Comparison of ENCODE assay signal across 8 cellular contexts in genomic region chr16:85750021-85750826, GRCh38. TPM values are rescaled to one million over a fixed set of nuclear protein-coding genes. Genes with fewer than 3 reads are reported as not detected.
DNase-seq lines count a peak whose midpoint lies in the region; ATAC-seq, FAIRE-seq and TF ChIP-seq lines count a peak whose summit lies in the region.

No MANE protein-coding gene starts in this region.

- H3K4me1 ChIP-seq in muscle layer of colon (ENCODE audit: insufficient read depth, low read length), result peaks cover 15% of the 10 kb centered on the region

- H3K9ac ChIP-seq in muscle layer of colon (ENCODE audit: low read length), result no peak overlapping the region

- DNase-seq in AG04449 (ENCODE audit: low read depth, low spot score) (no peak), RCC 7860 (ENCODE audit: low spot score) (peak; percentile 6), posterior vena cava (ENCODE audit: low spot score) (no peak), mesenteric fat pad (ENCODE audit: low spot score) (no peak)
- DNase-seq in effector CD8-positive, alpha-beta T cell (lab: John Stamatoyannopoulos, UW), result peak; percentile 23

- no peaks in the 10 kb centered on the region for H3K27me3 ChIP-seq in muscle layer of colon (ENCODE audit: control insufficient read depth in 1 of 2, insufficient read depth in 2 of 2, low read length in 2 of 2)

- no peaks in the 10 kb centered on the region for H3K9me3 ChIP-seq in muscle layer of colon (ENCODE audit: low read length)

- intact Hi-C loops in posterior vena cava (cut with DNase I), result no loop called here

- CTCF ChIA-PET in AG04449 (lab: Yijun Ruan, JAX), result interaction anchor here (0.6 to 1.5 kb wide), 4 partner anchors 11 to 97 kb away, joined by 3 to 5 read pairs (median 3); no protein-coding TSS in a partner anchor

- POLR2A ChIA-PET in AG04449 (lab: Yijun Ruan, JAX), result interaction anchor here (0.8 kb wide), 1 partner anchor 52 kb away, joined by 3 read pairs; no protein-coding TSS in a partner anchor

- no peak overlapping the region for H3K27ac ChIP-seq in muscle layer of colon (ENCODE audit: low read depth, low read length)

- ATAC-seq in HG02588 (IDR thresholded peaks at IDR 0.05; ENCODE audit: unreplicated experiment), result no peak

- peak overlapping the region; percentile 61 for H3K4me3 ChIP-seq in AG04449 (ENCODE audit: low read depth, low read length)
- H3K4me3 ChIP-seq in GM12875 (ENCODE audit: low read depth, low read length), result peak overlapping the region; percentile 72
- H3K4me3 ChIP-seq in muscle layer of colon (ENCODE audit: low read depth in 1 of 2, low read length in 2 of 2), result peak overlapping the region; percentile 51 to 81

- TF ChIP-seq CTCF in AG04449 (IDR thresholded peaks at IDR 0.05; ENCODE audit: insufficient read depth, low read length, missing control alignments), result peak; percentile 3
- peak; percentile 15; the same call in 1 of the 2 replicates for TF ChIP-seq CTCF in GM12875 (IDR thresholded peaks at IDR 0.05; ENCODE audit: borderline replicate concordance, insufficient read depth, low read depth, low read length)

- no peaks in the 10 kb centered on the region for H3K36me3 ChIP-seq in muscle layer of colon (ENCODE audit: insufficient read depth, low read length)

- no peak for FAIRE-seq in RCC 7860 (lab: Jason Lieb, UNC)

RNA-seq across cellular contexts. Expression of gene C16orf74, which starts 0.7 kb away (rescaled TPM):
- 1 to 10 TPM in 1 of 2 donors, under 1 TPM in 1; 0.83 to 1.0 TPM for total RNA-seq in posterior vena cava
- 3.1 TPM for total RNA-seq in mesenteric fat pad

RNA-seq across cellular contexts. Expression of gene EMC8, which starts 49.1 kb away (rescaled TPM):
- 10 to 100 TPM; 17.4 to 19.4 TPM for total RNA-seq in posterior vena cava
- 31.5 TPM for total RNA-seq in mesenteric fat pad

RNA-seq across cellular contexts. Expression of gene COX4I1, which starts 49.3 kb away (rescaled TPM):
- total RNA-seq in posterior vena cava (100 to 1,000 TPM; 273 to 322 TPM), mesenteric fat pad (419 TPM)

Comparison
In these comparisons a context has a peak if more than half of its experiments do, and no peak if none do; other contexts are left out.
1. DNase-seq: peak in RCC 7860 (single experiment) and effector CD8-positive, alpha-beta T cell (single experiment); none in AG04449 (single experiment), posterior vena cava (single experiment) and mesenteric fat pad (single experiment).
2. Peak in every context shown above with its lines, with median percentiles within 50 percentile points of each other: H3K4me3 ChIP-seq.